In the genomic region with DNA sequence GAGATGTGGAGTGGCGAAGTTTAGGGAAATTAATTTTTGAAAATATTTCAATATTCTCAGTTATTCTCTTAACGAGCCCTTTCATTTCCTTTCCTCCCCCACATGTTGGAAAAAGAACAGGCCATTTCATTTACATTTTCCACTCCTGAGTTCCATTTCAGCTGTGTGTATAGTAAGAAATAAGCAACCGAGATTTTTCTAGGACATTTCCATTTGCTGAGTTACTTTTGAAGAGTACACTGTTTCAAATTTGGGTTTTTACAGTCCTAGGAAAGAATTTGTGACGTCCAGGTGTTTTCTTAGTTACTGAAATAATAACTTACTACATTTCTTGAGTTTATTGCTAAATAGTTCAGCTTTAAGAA, we compare ENCODE assay signal across 8 cellular contexts. TPM values are rescaled to one million over a fixed set of nuclear protein-coding genes. Genes with fewer than 3 reads are reported as not detected.
A peak's percentile ranks its signal among the peaks of the same experiment; 100 is the strongest.
DNase-seq lines count a peak whose midpoint lies in the region; ATAC-seq and TF ChIP-seq lines count a peak whose summit lies in the region.

No MANE protein-coding gene starts in this region.

- no peaks in the 10 kb centered on the region for H3K27me3 ChIP-seq in CD8-positive, alpha-beta memory T cell (ENCODE audit: insufficient read depth, low read length, poor library complexity, severe bottlenecking)
- H3K27me3 ChIP-seq in PC-9 (ENCODE audit: insufficient read depth, low read depth) (no peaks in the 10 kb centered on the region), ovary (no peaks in the 10 kb centered on the region)

- no peak for ATAC-seq in GM18867 (IDR thresholded peaks at IDR 0.05; ENCODE audit: unreplicated experiment)

- H3F3A ChIP-seq in PC-9 (ENCODE audit: insufficient read depth, low read depth) = peaks cover 19% of the 10 kb centered on the region; the same call in 1 of the 2 replicates

- H3K79me2 ChIP-seq in PC-9 (ENCODE audit: low read depth) = peaks cover 66% of the 10 kb centered on the region

- H3K4me1 ChIP-seq in CD8-positive, alpha-beta memory T cell (ENCODE audit: insufficient read depth, low read length) = peaks cover 49% of the 10 kb centered on the region
- peaks cover 35% of the 10 kb centered on the region for H3K4me1 ChIP-seq in PC-9 (replicated peaks; ENCODE audit: insufficient read depth)
- H3K4me1 ChIP-seq in ovary (ENCODE audit: insufficient read depth) = peaks cover 7% of the 10 kb centered on the region

- H3K27ac Mint-ChIP-seq in CD8-positive, alpha-beta memory T cell = peak overlapping the region; percentile 92 to 100 (median 99)

- peak overlapping the region; percentile 96 for H3K27ac ChIP-seq in CD8-positive, alpha-beta memory T cell (ENCODE audit: low read depth, low read length)
- H3K27ac ChIP-seq in PC-9 (peak overlapping the region; percentile 92), epithelial cell of prostate (peak overlapping the region; percentile 89), ovary (peak overlapping the region in 1 of 2 donors; percentile 91)

- no peaks in the 10 kb centered on the region for H3K9me2 ChIP-seq in PC-9 (ENCODE audit: insufficient read depth)

- no peak for DNase-seq in CD8-positive, alpha-beta memory T cell
- DNase-seq in PC-9 (no peak), epithelial cell of prostate (ENCODE audit: low read depth, low spot score) (no peak), ovary (no peak), NCI-H748 (lab: John Stamatoyannopoulos, UW; ENCODE audit: unreplicated experiment) (no peak), T1000 (lab: John Stamatoyannopoulos, UW) (no peak), SW480 (ENCODE audit: low spot score) (no peak)

- TF ChIP-seq EP300 in ovary (IDR thresholded peaks at IDR 0.05) = no peak

- no peaks in the 10 kb centered on the region for H3K36me3 ChIP-seq in CD8-positive, alpha-beta memory T cell (ENCODE audit: insufficient read depth, low read length)
- no peaks in the 10 kb centered on the region for H3K36me3 ChIP-seq in PC-9 (ENCODE audit: low read depth)
- no peaks in the 10 kb centered on the region for H3K36me3 ChIP-seq in ovary

- H3K4me3 Mint-ChIP-seq in CD8-positive, alpha-beta memory T cell = peak overlapping the region; percentile 86 to 97 (median 97)

- H4K20me1 ChIP-seq in PC-9 (ENCODE audit: insufficient read depth) = peaks cover 40% of the 10 kb centered on the region

- intact Hi-C loops in PC-9 (cut with micrococcal nuclease; ENCODE audit: unreplicated experiment) = loop anchor here (5.0 kb wide), 3 partner anchors 75 to 1230 kb away; no protein-coding TSS in a partner anchor
- intact Hi-C loops in ovary (cut with DNase I) = loop anchor here (5.0 to 10.0 kb wide), 4 partner anchors 87 to 105 kb away; no protein-coding TSS in a partner anchor

- H3K4me1 Mint-ChIP-seq in CD8-positive, alpha-beta memory T cell = peaks cover 54 to 64% (median 58%) of the 10 kb centered on the region in 3 donors

- peaks cover 0 to 3% of the 10 kb centered on the region in 2 donors for H3K27me3 Mint-ChIP-seq in CD8-positive, alpha-beta memory T cell

- no peak for TF ChIP-seq POLR2A in ovary (IDR thresholded peaks at IDR 0.05)

- POLR2A ChIA-PET in CD8-positive, alpha-beta memory T cell (lab: Charles Lee) = interaction anchor here (0.9 to 3.9 kb wide), 4 partner anchors 74 to 155 kb away, joined by 3 to 62 read pairs (median 30); partner anchors contain the start of gene HERPUD2
- POLR2A ChIA-PET in PC-9 (lab: Charles Lee; ENCODE audit: unreplicated experiment) = interaction anchor here (0.6 kb wide), 2 partner anchors 11 to 52 kb away, joined by 3 to 4 read pairs; no protein-coding TSS in a partner anchor

- TF ChIP-seq CTCF in PC-9 (conservative IDR thresholded peaks at IDR 0.05) = peak; percentile 33; the same call in 1 of the 2 replicates
- TF ChIP-seq CTCF in ovary (IDR thresholded peaks at IDR 0.05) = peak in 1 of 3 donors; percentile 8

- H3K4me2 ChIP-seq in PC-9 = peak overlapping the region; percentile 94

- peaks cover 0 to 27% (median 5%) of the 10 kb centered on the region in 3 donors for H3K36me3 Mint-ChIP-seq in CD8-positive, alpha-beta memory T cell

- whole genome bisulfite sequencing in ovary, 3 donors = 0 to 1% (median 0%) methylated on average over 4 of the region's 4 CpGs

- H2AFZ ChIP-seq in PC-9 = peak overlapping the region; percentile 93

- CTCF ChIA-PET in CD8-positive, alpha-beta memory T cell (lab: Charles Lee) = interaction anchor here (1.1 to 2.9 kb wide), 4 partner anchors 28 to 115 kb away, joined by 3 to 42 read pairs (median 3); no protein-coding TSS in a partner anchor
- CTCF ChIA-PET in PC-9 (lab: Charles Lee) = interaction anchor here (0.7 to 1.1 kb wide), 2 partner anchors 92 to 110 kb away, joined by 4 to 6 read pairs; no protein-coding TSS in a partner anchor

- no peaks in the 10 kb centered on the region for H3K9me3 Mint-ChIP-seq in CD8-positive, alpha-beta memory T cell

- no peaks in the 10 kb centered on the region for H3K9me3 ChIP-seq in CD8-positive, alpha-beta memory T cell (ENCODE audit: low read length)
- H3K9me3 ChIP-seq in PC-9 (ENCODE audit: insufficient read depth, low read depth) (no peaks in the 10 kb centered on the region; the same call in 1 of the 2 replicates), ovary (no peaks in the 10 kb centered on the region)

- BruUV-seq in PC-9 (replicated peaks; lab: Mats Ljungman, UMichigan) = TSS peak; percentile 41

- peak overlapping the region; percentile 68 for H3K4me3 ChIP-seq in CD8-positive, alpha-beta memory T cell (ENCODE audit: low read length)
- H3K4me3 ChIP-seq in PC-9 (peak overlapping the region; percentile 69), ovary (peak overlapping the region; percentile 98)

RNA-seq across cellular contexts. Expression of gene SEPTIN7, which starts 1.2 kb away (rescaled TPM):
- total RNA-seq in CD8-positive, alpha-beta memory T cell = 100 to 1,000 TPM; 270 TPM
- polyA plus RNA-seq in CD8-positive, alpha-beta memory T cell = 671 TPM
- total RNA-seq in PC-9 (2021) (197 and 219 TPM in 2 replicates), ovary (100 to 1,000 TPM; 141 to 266 (median 234) TPM)
- 100 to 1,000 TPM; 213 to 356 TPM for polyA plus RNA-seq in ovary
